8 cellular contexts compared by ENCODE assay signal in genomic region chr20:41028359-41029149, GRCh38. TPM values are rescaled to one million over a fixed set of nuclear protein-coding genes. Genes with fewer than 3 reads are reported as not detected.
DNase-seq lines count a peak whose midpoint lies in the region; ATAC-seq, FAIRE-seq and TF ChIP-seq lines count a peak whose summit lies in the region.

TSS of gene TOP1 (plus strand) at chr20:41028822. CDS start at chr20:41029068, 246 bp downstream.

- peak; percentile 71 for TF ChIP-seq RAD21 in HepG2 (CRISPR knock-in tag; IDR thresholded peaks at IDR 0.05)

- peaks cover 2 to 4% of the 10 kb centered on the region in 2 experiments; a peak in 2 of 5 replicates for H3K27me3 ChIP-seq in HepG2 (ENCODE audit: control insufficient read depth in 1 of 2, insufficient read depth in 2 of 2, low read length in 2 of 2)

- peaks cover 37% of the 10 kb centered on the region for H4K20me1 ChIP-seq in HepG2 (ENCODE audit: insufficient read depth, low read length)

- no peak within 1 kb of the TSS for H2AFZ ChIP-seq in HepG2 (ENCODE audit: low read length)

- H3K9ac ChIP-seq in HepG2 (ENCODE audit: insufficient read depth, low read depth, low read length) = peak within 1 kb of the TSS; percentile 98

- intact Hi-C loops in HepG2 (cut with micrococcal nuclease; ENCODE audit: unreplicated experiment) = loop anchor here (1.0 to 2.0 kb wide), 2 partner anchors 25 to 50 kb away; no protein-coding TSS in a partner anchor

- ATAC-seq in GM19395 (IDR thresholded peaks at IDR 0.05; ENCODE audit: unreplicated experiment) (peak; percentile 96), HG03565 (IDR thresholded peaks at IDR 0.05; ENCODE audit: unreplicated experiment) (peak; percentile 87), HepG2 (peak; percentile 94)

- TF ChIP-seq EP300 in HepG2 (IDR thresholded peaks at IDR 0.05; ENCODE audit: low read depth in 2 of 2, low read length in 2 of 2) (peak; percentile 15 to 79; a peak in 2 of 4 replicates), HepG2 (CRISPR knock-in tag; IDR thresholded peaks at IDR 0.05; ENCODE audit: borderline replicate concordance) (no peak)

- WGBS in HepG2 (ENCODE audit: low lambda C conversion rate) = under 1% methylated on average over 58 of the region's 85 CpGs

- TF ChIP-seq CTCF in C4-2B (conservative IDR thresholded peaks at IDR 0.05) (no peak), HepG2 (CRISPR knock-in tag; IDR thresholded peaks at IDR 0.05) (peak; percentile 2; the same call in 1 of the 2 replicates)

- CTCF ChIA-PET in HepG2 (lab: Yijun Ruan, JAX; ENCODE audit: low intra/inter-chr PET ratio, low total read pairs) = no interaction called here

- POLR2A ChIA-PET in HepG2 (lab: Yijun Ruan, JAX) = interaction anchor here (0.6 to 1.9 kb wide), 12 partner anchors 9 to 104 kb away, joined by 3 to 14 read pairs (median 5); no protein-coding TSS in a partner anchor

- H3K27ac ChIP-seq in C4-2B = peak within 1 kb of the TSS; percentile 99
- H3K27ac ChIP-seq in HepG2 (ENCODE audit: extremely low read length, insufficient read depth, low read length) = peak within 1 kb of the TSS; percentile 82

- peaks cover 53% of the 10 kb centered on the region for H3K4me1 ChIP-seq in HepG2 (ENCODE audit: insufficient read depth, low read length)

- H3K36me3 ChIP-seq in HepG2 (replicated peaks in 1 of 2; ENCODE audit: control insufficient read depth in 1 of 2, insufficient read depth in 2 of 2, low read length in 2 of 2) = peaks cover 4% of the 10 kb centered on the region in 2 experiments; a peak in 1 of 5 replicates

- H3K4me2 ChIP-seq in HepG2 (ENCODE audit: low read depth, low read length) = peak within 1 kb of the TSS; percentile 94

- TF ChIP-seq POLR2A in HepG2 (IDR thresholded peaks at IDR 0.05; ENCODE audit: insufficient read depth in 1 of 2, low read depth in 2 of 2, low read length in 2 of 2) = peak; percentile 98 to 99

- peaks cover 48% of the 10 kb centered on the region for H3K79me2 ChIP-seq in HepG2 (ENCODE audit: insufficient read depth, low read length)

- no peaks in the 10 kb centered on the region for H3K9me3 ChIP-seq in HepG2 (ENCODE audit: low read length)

- no TSS peak for BruUV-seq in HepG2 (replicated peaks; lab: Mats Ljungman, UMichigan)

- in situ Hi-C loops in HepG2 (cut with HindIII; ENCODE audit: extremely low pct_ligation_motif_present, low pct_unique_long_range_greater_than_20kb) = no loop called here

- H3K4me3 ChIP-seq in HepG2 (replicated peaks in 1 of 3; ENCODE audit: insufficient read depth in 1 of 3, low read depth in 2 of 3, low read length in 3 of 3) = peak within 1 kb of the TSS; percentile 91 to 95 (median 95)

- peak; percentile 82 for FAIRE-seq in HepG2 (lab: Jason Lieb, UNC)

- DNase-seq in NCI-H774 (lab: John Stamatoyannopoulos, UW) (peak; percentile 98), dermis blood vessel endothelial cell (peak; percentile 100), HepG2 (ENCODE audit: low spot score) (peak; percentile 100)
- DNase-seq in activated CD4-positive, alpha-beta T cell treated with anti-CD3 and anti-CD28 coated beads, Interleukin-2, amount 50 U/mL, for 4 hours = peak; percentile 100
- peak; percentile 100 for DNase-seq in stimulated activated CD4-positive, alpha-beta T cell treated with anti-CD3 and anti-CD28 coated beads, Interleukin-4, amount 100 ng/mL, for 1 hour

TF ChIP-seq in HepG2, 621 proteins besides CTCF, POLR2A, EP300 and RAD21 (continues in another document):
- no peak for TF ChIP-seq HMG20B (CRISPR knock-in tag; conservative IDR thresholded peaks at IDR 0.05)
- no peak for TF ChIP-seq ZNF570 (CRISPR knock-in tag; IDR thresholded peaks at IDR 0.05; ENCODE audit: borderline replicate concordance)
- peak; percentile 98 for TF ChIP-seq PREB (CRISPR knock-in tag; IDR thresholded peaks at IDR 0.05)
- TF ChIP-seq ZNF781 (CRISPR knock-in tag; IDR thresholded peaks at IDR 0.05; ENCODE audit: borderline replicate concordance, not compliant biosample characterization) = peak; percentile 89
- peak; percentile 95 for TF ChIP-seq ARNT2 (CRISPR knock-in tag; IDR thresholded peaks at IDR 0.05; ENCODE audit: low read depth)
- peak; percentile 81 for TF ChIP-seq THAP9 (CRISPR knock-in tag; IDR thresholded peaks at IDR 0.05; ENCODE audit: borderline replicate concordance)
- TF ChIP-seq TBL1XR1 (IDR thresholded peaks at IDR 0.05; ENCODE audit: borderline replicate concordance, low read length, partially characterized antibody) = no peak
- peak; percentile 77 for TF ChIP-seq MEIS2 (CRISPR knock-in tag; IDR thresholded peaks at IDR 0.05)
- peak; percentile 6; the same call in 1 of the 2 replicates for TF ChIP-seq ZFP41 (CRISPR knock-in tag; IDR thresholded peaks at IDR 0.05; ENCODE audit: borderline replicate concordance)
- TF ChIP-seq SP140L (CRISPR knock-in tag; IDR thresholded peaks at IDR 0.05; ENCODE audit: borderline replicate concordance) = no peak; the same call in 1 of the 2 replicates
- TF ChIP-seq ZNF558 (CRISPR knock-in tag; IDR thresholded peaks at IDR 0.05; ENCODE audit: borderline replicate concordance) = peak; percentile 98; the same call in 1 of the 2 replicates
- TF ChIP-seq ZNF337 (CRISPR knock-in tag; IDR thresholded peaks at IDR 0.05; ENCODE audit: borderline replicate concordance, low read depth) = peak; percentile 66; the same call in 1 of the 2 replicates
- TF ChIP-seq ZFP1 (CRISPR knock-in tag; IDR thresholded peaks at IDR 0.05) = peak; percentile 57; the same call in 1 of the 2 replicates
- TF ChIP-seq HINFP (CRISPR knock-in tag; IDR thresholded peaks at IDR 0.05; ENCODE audit: low read depth) = peak; percentile 88

RNA-seq across cellular contexts. Expression of gene TOP1, which starts in this region (rescaled TPM):
- 21.3 and 49.0 TPM in 2 replicates for total RNA-seq in dermis blood vessel endothelial cell
- total RNA-seq in HepG2 (2016; rRNA removed; fragmentation: Illumina TruSeq; extraction: Trizol) = 19.4 and 75.3 TPM in 2 replicates
- total RNA-seq in HepG2 (2016; cell fraction: cytosol; rRNA removed; fragmentation: Illumina TruSeq; extraction: Trizol; ENCODE audit: low read depth) = 17.3 and 19.8 TPM in 2 replicates
- total RNA-seq in HepG2 (2016; cell fraction: insoluble cytoplasmic fraction; rRNA removed; fragmentation: Illumina TruSeq; extraction: Trizol) = 17.0 and 75.6 TPM in 2 replicates
- 20.3 and 21.0 TPM in 2 replicates for total RNA-seq in HepG2 (2016; cell fraction: membrane; rRNA removed; fragmentation: Illumina TruSeq; extraction: Trizol)
- total RNA-seq in HepG2 (2016; cell fraction: nucleus; rRNA removed; fragmentation: Illumina TruSeq; extraction: Trizol) = 45.7 and 48.4 TPM in 2 replicates
- 9.9 and 10.2 TPM in 2 replicates for polyA plus RNA-seq in HepG2 (2011; rRNA removed)
- 5.5 and 9.3 TPM in 2 replicates for polyA plus RNA-seq in HepG2 (2011; cell fraction: cytosol; rRNA removed)
- polyA plus RNA-seq in HepG2 (2011; cell fraction: nucleus; rRNA removed) = 10.9 and 11.3 TPM in 2 replicates
- 51.4 and 67.5 TPM in 2 replicates for polyA plus RNA-seq in HepG2 (2012)
- 2.6 and 3.5 TPM in 2 replicates for polyA plus RNA-seq in HepG2 (2016; cell fraction: cytosol; fragmentation: Illumina TruSeq; extraction: Trizol; ENCODE audit: low read depth)
- polyA plus RNA-seq in HepG2 (2016; cell fraction: insoluble cytoplasmic fraction; fragmentation: Illumina TruSeq; extraction: Trizol; ENCODE audit: low read depth) = 131 and 136 TPM in 2 replicates
- 9.6 and 10.8 TPM in 2 replicates for polyA plus RNA-seq in HepG2 (2016; cell fraction: membrane; fragmentation: Illumina TruSeq; extraction: Trizol; ENCODE audit: low read depth)
- 89.8 and 94.4 TPM in 2 replicates for polyA plus RNA-seq in HepG2 (2016; cell fraction: nucleus; fragmentation: Illumina TruSeq; extraction: Trizol; ENCODE audit: insufficient read depth, low read depth)
- polyA minus RNA-seq in HepG2 (2011; rRNA and poly(A)+ RNA removed; ENCODE audit: low replicate concordance) = 7.0 and 9.4 TPM in 2 replicates
- 25.1 and 28.4 TPM in 2 replicates for polyA minus RNA-seq in HepG2 (2011; cell fraction: cytosol; rRNA and poly(A)+ RNA removed)
- 21.5 and 22.1 TPM in 2 replicates for polyA minus RNA-seq in HepG2 (2011; cell fraction: nucleus; rRNA and poly(A)+ RNA removed)

Comparison
In these comparisons a context has a peak if more than half of its experiments do, and no peak if none do; other contexts are left out.
1. Peak in every context shown above with its lines: DNase-seq, ATAC-seq, H3K4me3 ChIP-seq and H3K27ac ChIP-seq.